8 cellular contexts compared by ENCODE assay signal in the genomic region with DNA sequence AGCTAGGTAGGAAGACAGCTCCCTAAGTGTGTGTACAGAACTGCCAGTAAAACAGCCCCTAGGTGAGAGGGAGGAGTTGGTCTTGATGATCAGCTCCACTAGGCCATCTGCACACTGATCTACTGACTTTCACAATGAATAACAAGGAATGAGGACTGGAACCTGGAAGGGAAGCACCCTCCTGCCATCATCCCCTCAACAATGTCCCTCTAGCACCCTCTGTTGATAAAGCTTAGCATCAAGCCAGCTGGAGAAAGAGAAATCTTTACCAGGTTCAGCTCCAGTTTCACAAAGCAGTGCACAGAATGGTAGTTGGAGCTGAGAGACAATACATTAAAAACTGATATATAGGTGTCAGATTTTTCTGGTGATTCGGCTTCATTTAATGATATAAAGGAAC. TPM values are rescaled to one million over a fixed set of nuclear protein-coding genes. Genes with fewer than 3 reads are reported as not detected.
DNase-seq lines count a peak whose midpoint lies in the region; ATAC-seq and TF ChIP-seq lines count a peak whose summit lies in the region.

No MANE protein-coding gene starts in this region.

- H3K27me3 ChIP-seq in upper lobe of right lung: no peaks in the 10 kb centered on the region

- peak; percentile 57 for ATAC-seq in upper lobe of right lung
- ATAC-seq in Right ventricle myocardium inferior: no peak

- H3K27ac Mint-ChIP-seq in immature natural killer cell: no peak overlapping the region

- H3K36me3 Mint-ChIP-seq in immature natural killer cell: peaks cover 0 to 4% (median 0%) of the 10 kb centered on the region in 3 donors

- H3K27ac ChIP-seq in upper lobe of right lung: no peak overlapping the region

- H3K4me3 Mint-ChIP-seq in immature natural killer cell: no peak overlapping the region

- peaks cover 0 to 14% (median 5%) of the 10 kb centered on the region in 6 donors for H3K9me3 Mint-ChIP-seq in immature natural killer cell

- no peaks in the 10 kb centered on the region for H3K36me3 ChIP-seq in upper lobe of right lung

- no peaks in the 10 kb centered on the region for H3K4me1 ChIP-seq in upper lobe of right lung

- H3K4me1 Mint-ChIP-seq in immature natural killer cell: no peaks in the 10 kb centered on the region

- H3K27me3 Mint-ChIP-seq in immature natural killer cell (ENCODE audit: low read depth in 3 of 3): peaks cover 0 to 7% (median 0%) of the 10 kb centered on the region in 3 donors

- no peak overlapping the region for H3K4me3 ChIP-seq in HFF-Myc (replicated peaks; ENCODE audit: low read depth, low read length)
- no peak overlapping the region for H3K4me3 ChIP-seq in upper lobe of right lung

- DNase-seq in DMS53 treated with DMSO at 0.1 percent for 48 hours (lab: John Stamatoyannopoulos, UW; ENCODE audit: unreplicated experiment): peak; percentile 27
- DNase-seq in HFF-Myc (ENCODE audit: extremely low read depth, low read depth): peak; percentile 17
- DNase-seq in NCI-H748 treated with DMSO at 0.1 percent for 48 hours (lab: John Stamatoyannopoulos, UW): peak; percentile 85
- peak; percentile 18 for DNase-seq in fibroblast of gingiva (ENCODE audit: low read depth)
- DNase-seq in upper lobe of right lung: no peak
- DNase-seq in immature natural killer cell: no peak
- DNase-seq in T-helper 1 cell: no peak
- no peak for DNase-seq in Right ventricle myocardium inferior (ENCODE audit: missing footprints)

- TF ChIP-seq CTCF in HFF-Myc (IDR thresholded peaks at IDR 0.05; ENCODE audit: low read depth, low read length, missing control alignments) (peak; percentile 58), upper lobe of right lung (IDR thresholded peaks at IDR 0.05) (peak; percentile 18)

- intact Hi-C loops in upper lobe of right lung (cut with DNase I): no loop called here
- intact Hi-C loops in Right ventricle myocardium inferior (cut with DNase I): no loop called here

- no peaks in the 10 kb centered on the region for H3K9me3 ChIP-seq in upper lobe of right lung

RNA-seq across cellular contexts. Expression of a gene that starts 57.2 kb away (rescaled TPM):
- 4.3 TPM for total RNA-seq in upper lobe of right lung
- 1 to 10 TPM in 1 of 3 donors, under 1 TPM in 2; 0.69 to 1.1 (median 0.77) TPM for polyA plus RNA-seq in immature natural killer cell
- total RNA-seq in Right ventricle myocardium inferior: 3.5 TPM

Comparison
In these comparisons a context has a peak if more than half of its experiments do, and no peak if none do; other contexts are left out.
1. DNase-seq: peak in DMS53 treated with DMSO at 0.1 percent for 48 hours (single experiment), HFF-Myc (single experiment), NCI-H748 treated with DMSO at 0.1 percent for 48 hours (single experiment) and fibroblast of gingiva (single experiment); none in upper lobe of right lung (single experiment), immature natural killer cell (0 of 3), T-helper 1 cell (0 of 5) and Right ventricle myocardium inferior (single experiment).